Comparison of ENCODE assay signal across 8 cellular contexts in the genomic region with DNA sequence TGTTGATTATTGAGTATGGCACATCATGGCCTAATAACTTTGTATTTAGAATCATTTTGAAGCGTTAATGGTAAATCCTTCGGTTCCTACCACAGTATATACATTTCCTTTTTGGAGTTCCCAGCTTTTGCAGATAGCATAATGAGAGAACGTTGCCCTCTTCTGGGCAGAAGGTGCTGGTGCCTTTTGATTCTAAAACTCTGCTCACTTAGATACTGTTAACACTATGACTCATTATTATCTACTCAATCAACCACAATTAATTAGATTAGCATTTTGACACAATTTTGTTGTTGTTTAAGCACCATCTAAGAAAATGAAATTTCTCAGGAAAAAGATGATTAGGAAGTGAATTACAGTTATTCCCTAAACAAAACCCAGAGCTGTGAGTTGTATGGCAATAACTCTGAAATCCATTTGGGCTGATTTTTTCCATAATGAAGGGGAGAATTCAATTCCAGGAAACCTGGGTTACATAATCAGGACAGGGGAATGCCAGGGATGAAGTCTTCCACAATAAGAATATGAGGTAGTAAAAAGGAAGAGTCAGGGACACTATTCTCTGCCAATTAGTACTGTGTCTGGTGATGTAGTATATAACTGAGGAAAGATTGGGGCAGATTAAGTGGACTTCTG. TPM values are rescaled to one million over a fixed set of nuclear protein-coding genes. Genes with fewer than 3 reads are reported as not detected.
DNase-seq lines count a peak whose midpoint lies in the region; ATAC-seq and TF ChIP-seq lines count a peak whose summit lies in the region.

No MANE protein-coding gene starts in this region.

- TF ChIP-seq CTCF in AG04449 (IDR thresholded peaks at IDR 0.05; ENCODE audit: insufficient read depth, low read length, missing control alignments) (peak; percentile 64), GM10248 (IDR thresholded peaks at IDR 0.05; ENCODE audit: control extremely low read depth, extremely low read depth, low read depth, missing control alignments) (peak; percentile 76), endothelial cell (IDR thresholded peaks at IDR 0.05; ENCODE audit: unreplicated experiment) (peak; percentile 72), mucosa of descending colon (IDR thresholded peaks at IDR 0.05) (peak; percentile 51)

- no peak overlapping the region for H3K27ac Mint-ChIP-seq in endothelial cell (ENCODE audit: unreplicated experiment)

- no peaks in the 10 kb centered on the region for H3K9me3 Mint-ChIP-seq in endothelial cell (ENCODE audit: unreplicated experiment)

- CTCF ChIA-PET in AG04449 (lab: Yijun Ruan, JAX) (interaction anchor here (0.7 to 6.6 kb wide), 25 partner anchors 9 to 932 kb away, joined by 3 to 76 read pairs (median 4); a partner anchor contains a TSS), GM10248 (lab: Yijun Ruan, JAX) (interaction anchor here (0.7 to 4.7 kb wide), 15 partner anchors 8 to 1086 kb away, joined by 3 to 39 read pairs (median 3); a partner anchor contains a TSS)

- H3K4me3 ChIP-seq in AG04449 (ENCODE audit: low read depth, low read length) (no peak overlapping the region), mucosa of descending colon (no peak overlapping the region)

- H3K36me3 Mint-ChIP-seq in endothelial cell (ENCODE audit: low read depth, unreplicated experiment) = no peaks in the 10 kb centered on the region

- ATAC-seq in HG02642 (IDR thresholded peaks at IDR 0.05; ENCODE audit: poor library complexity, unreplicated experiment) (peak; percentile 82), mucosa of descending colon (peak; percentile 84), HG03025 (IDR thresholded peaks at IDR 0.05; ENCODE audit: low FRiP score, unreplicated experiment) (no peak)

- H3K4me1 Mint-ChIP-seq in endothelial cell (ENCODE audit: unreplicated experiment) = peaks cover 35% of the 10 kb centered on the region

- H3K36me3 ChIP-seq in mucosa of descending colon (ENCODE audit: low read depth) = no peaks in the 10 kb centered on the region

- DNase-seq in AG04449 (ENCODE audit: low read depth, low spot score) = no peak
- peak; percentile 45 for DNase-seq in GM10248 (ENCODE audit: extremely low spot score)
- peak; percentile 36 for DNase-seq in NCI-H146 (lab: John Stamatoyannopoulos, UW)
- peak; percentile 25 for DNase-seq in T-helper 22 cell (ENCODE audit: low read depth)
- peak; percentile 43 for DNase-seq in endothelial cell (ENCODE audit: low spot score)
- peak in 1 of 3 donors; percentile 74 for DNase-seq in mucosa of descending colon

- POLR2A ChIA-PET in AG04449 (lab: Yijun Ruan, JAX) (interaction anchor here (1.2 kb wide), 1 partner anchor 136 kb away, joined by 6 read pairs; a partner anchor contains a TSS), GM10248 (lab: Yijun Ruan, JAX) (no interaction called here)

- intact Hi-C loops in mucosa of descending colon (cut with DNase I, micrococcal nuclease) = loop anchor here (10.0 kb wide), 3 partner anchors 95 to 415 kb away; a partner anchor contains a TSS

- H3K4me3 Mint-ChIP-seq in endothelial cell (ENCODE audit: unreplicated experiment) = no peak overlapping the region

- no peaks in the 10 kb centered on the region for H3K9me3 ChIP-seq in mucosa of descending colon

- H3K4me1 ChIP-seq in mucosa of descending colon (ENCODE audit: low read depth) = no peaks in the 10 kb centered on the region

- no peaks in the 10 kb centered on the region for H3K27me3 Mint-ChIP-seq in endothelial cell (ENCODE audit: unreplicated experiment)

RNA-seq across cellular contexts. Expression of a gene that starts 11.5 kb away (rescaled TPM):
- 89.9 TPM for total RNA-seq in endothelial cell (ENCODE audit: unreplicated experiment)
- 100 to 1,000 TPM; 108 to 150 (median 113) TPM for total RNA-seq in mucosa of descending colon
